ENCODE assay signal across 8 cellular contexts in genomic region chr14:81535399-81536124, GRCh38. TPM values are rescaled to one million over a fixed set of nuclear protein-coding genes. Genes with fewer than 3 reads are reported as not detected.
DNase-seq lines count a peak whose midpoint lies in the region; ATAC-seq and TF ChIP-seq lines count a peak whose summit lies in the region.
"Had no signal": no experiment of that assay in that cellular context is flagged by ENCODE, and none has a peak within 500 bp of the region (broad histone marks: within the 10 kb centered on the region; RNA-seq: fewer than 3 reads in every experiment).

No MANE protein-coding gene starts in this region.

- H3K9ac ChIP-seq in OCI-LY1 (ENCODE audit: low read length) = no peak overlapping the region

- peaks cover 21% of the 10 kb centered on the region for H3K4me1 ChIP-seq in OCI-LY1 (ENCODE audit: insufficient read depth, low read length, severe bottlenecking)

- no peaks in the 10 kb centered on the region for H3K9me2 ChIP-seq in OCI-LY1 (ENCODE audit: low read depth, low read length)

- H3K4me1 Mint-ChIP-seq in progenitor cell of endocrine pancreas (ENCODE audit: low read depth) = peaks cover 36% of the 10 kb centered on the region

- peak overlapping the region; percentile 59; the same call in 1 of the 2 replicates for H2AFZ ChIP-seq in OCI-LY1 (ENCODE audit: low read length)

- H3K79me2 ChIP-seq in OCI-LY1 (ENCODE audit: insufficient read depth, low read length) = peaks cover 15% of the 10 kb centered on the region

- H3K27ac ChIP-seq in OCI-LY1 (ENCODE audit: low read depth, low read length, poor library complexity, severe bottlenecking) = no peak overlapping the region

- H3F3A ChIP-seq in OCI-LY1 (ENCODE audit: insufficient read depth, low read length) = no peaks in the 10 kb centered on the region

- no peak overlapping the region for H3K4me3 ChIP-seq in OCI-LY1 (ENCODE audit: low read depth, low read length, poor library complexity, severe bottlenecking)

- peaks cover 4% of the 10 kb centered on the region for H3K36me3 Mint-ChIP-seq in progenitor cell of endocrine pancreas (ENCODE audit: insufficient read depth)

- no peaks in the 10 kb centered on the region for H3K36me3 ChIP-seq in OCI-LY1 (ENCODE audit: insufficient read depth, low read length)

- no peaks in the 10 kb centered on the region for H3K27me3 ChIP-seq in OCI-LY1 (ENCODE audit: insufficient read depth, low read length)

- H3K27ac Mint-ChIP-seq in progenitor cell of endocrine pancreas = peak overlapping the region; percentile 7

- DNase-seq in progenitor cell of endocrine pancreas (ENCODE audit: low spot score, unreplicated experiment) (no peak), D341Med (ENCODE audit: low spot score) (no peak), putamen (ENCODE audit: low spot score) (no peak)
- DNase-seq: activated gamma-delta T cell treated with Interleukin-2 at 50 U/mL for 16 hours had no signal

- TF ChIP-seq CTCF in OCI-LY1 (IDR thresholded peaks at IDR 0.05; ENCODE audit: low read length) (no peak), progenitor cell of endocrine pancreas (IDR thresholded peaks at IDR 0.05; ENCODE audit: unreplicated experiment) (no peak)

- no peak overlapping the region for H3K4me2 ChIP-seq in OCI-LY1 (ENCODE audit: low read length)

- H3K27me3 Mint-ChIP-seq in progenitor cell of endocrine pancreas = no peaks in the 10 kb centered on the region

- ATAC-seq in GM18519 (IDR thresholded peaks at IDR 0.05; ENCODE audit: low FRiP score, unreplicated experiment) = peak; percentile 15
- ATAC-seq in GM21723 (IDR thresholded peaks at IDR 0.05; ENCODE audit: unreplicated experiment) = peak; percentile 18
- ATAC-seq in HG03045 (IDR thresholded peaks at IDR 0.05; ENCODE audit: unreplicated experiment) = no peak

- H3K9me3 Mint-ChIP-seq in progenitor cell of endocrine pancreas (ENCODE audit: low read depth) = peaks cover 12% of the 10 kb centered on the region

- H3K4me3 Mint-ChIP-seq in progenitor cell of endocrine pancreas (ENCODE audit: low read depth) = no peak overlapping the region

- no peaks in the 10 kb centered on the region for H3K9me3 ChIP-seq in OCI-LY1 (ENCODE audit: low read length)

- no peaks in the 10 kb centered on the region for H4K20me1 ChIP-seq in OCI-LY1 (ENCODE audit: insufficient read depth, low read length)

RNA-seq across cellular contexts. Expression of gene SEL1L, which starts 1.9 kb away (rescaled TPM):
- 68.3 and 72.2 TPM in 2 replicates for total RNA-seq in progenitor cell of endocrine pancreas
